Comparison of ENCODE assay signal across 20 cellular contexts in the genomic region with DNA sequence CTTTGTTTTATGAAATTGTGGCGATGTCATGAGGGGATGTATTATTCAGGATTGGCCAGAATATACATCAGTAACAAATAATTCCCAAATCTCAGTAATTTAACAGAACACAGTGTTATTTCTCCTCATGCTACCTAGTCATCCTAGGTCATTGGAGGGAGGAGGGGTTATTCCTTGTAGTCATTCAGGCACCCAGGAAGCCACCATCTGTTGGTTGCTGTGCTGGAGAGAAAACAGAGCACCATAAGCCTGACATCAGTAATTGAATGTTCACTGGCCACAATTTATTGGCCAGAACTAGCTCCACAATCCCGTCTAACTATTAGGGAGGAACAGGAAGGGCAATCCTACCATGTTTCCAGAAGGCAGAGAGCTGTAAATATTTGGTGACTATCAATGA.
"Had no signal": no experiment of that assay in that cellular context is flagged by ENCODE, and none has a peak within 500 bp of the region (broad histone marks: within the 10 kb centered on the region; RNA-seq: fewer than 3 reads in every experiment).

No MANE protein-coding gene starts in this region.

- H3K36me3 Mint-ChIP-seq: memory B cell, neural progenitor cell had no signal

- H3K27me3 Mint-ChIP-seq: effector memory CD8-positive, alpha-beta T cell; memory B cell; natural killer cell treated with Interleukin-12 subunit alpha and Interleukin-12 subunit beta and Interleukin-15 and Interleukin-18, amount 100 ng/mL, for 72 hours had no signal

- H3K27ac ChIP-seq: epithelial cell of prostate, esophagus squamous epithelium, gastroesophageal sphincter, left lung, lower lobe of right lung, neural progenitor cell, ovary had no signal

- H3K27me3 ChIP-seq: esophagus squamous epithelium, gastroesophageal sphincter, left lung, neural progenitor cell, ovary had no signal

- DNase-seq: effector memory CD8-positive, alpha-beta T cell; esophagus squamous epithelium; foreskin fibroblast; glutamatergic neuron; islet precursor cell; left lung; lower lobe of right lung; midbrain; nucleus accumbens; ovary; right cardiac atrium; small intestine; stimulated activated CD4-positive, alpha-beta T cell treated with anti-CD3 and anti-CD28 coated beads, Interleukin-2, amount 100 ng/mL, for 48 hours; stimulated activated naive CD4-positive, alpha-beta T cell treated with Interleukin-2 at 50 U/mL for 16 hours; trophoblast cell had no signal

- H3K4me3 Mint-ChIP-seq: effector memory CD8-positive, alpha-beta T cell; memory B cell; natural killer cell treated with Interleukin-12 subunit alpha and Interleukin-12 subunit beta and Interleukin-15 and Interleukin-18, amount 100 ng/mL, for 72 hours; neural progenitor cell had no signal

- H3K4me2 ChIP-seq: neural progenitor cell had no signal

- H3K9me3 ChIP-seq: esophagus squamous epithelium, gastroesophageal sphincter, lower lobe of right lung, ovary had no signal

- H3K4me1 ChIP-seq: esophagus squamous epithelium, gastroesophageal sphincter, left lung, lower lobe of right lung had no signal

- H3K36me3 ChIP-seq: esophagus squamous epithelium, gastroesophageal sphincter, left lung, lower lobe of right lung, neural progenitor cell, ovary had no signal

- H3K4me3 ChIP-seq: esophagus squamous epithelium, gastroesophageal sphincter, left lung, lower lobe of right lung, neural progenitor cell, ovary had no signal

- ATAC-seq: effector memory CD8-positive, alpha-beta T cell; gastroesophageal sphincter; left lung; lower lobe of right lung; natural killer cell treated with Interleukin-12 subunit alpha and Interleukin-12 subunit beta and Interleukin-15 and Interleukin-18, amount 100 ng/mL, for 72 hours; right cardiac atrium had no signal

- H3K27ac Mint-ChIP-seq: effector memory CD8-positive, alpha-beta T cell; memory B cell; natural killer cell treated with Interleukin-12 subunit alpha and Interleukin-12 subunit beta and Interleukin-15 and Interleukin-18, amount 100 ng/mL, for 72 hours; neural progenitor cell had no signal

- H2AFZ ChIP-seq: neural progenitor cell had no signal

- H3K4me1 Mint-ChIP-seq: memory B cell had no signal
